ENCODE assay signal across 2 cellular contexts in genomic region chr15:73856458-73857192, GRCh38.
TF ChIP-seq lines count a peak whose summit lies in the region.

No MANE protein-coding gene starts in this region.

TF ChIP-seq in SK-N-SH, 30 proteins besides CTCF, POLR2A, EP300 and RAD21 (continued from another document):
- no peak for TF ChIP-seq EZH2phosphoT487 (IDR thresholded peaks at IDR 0.05; ENCODE audit: borderline replicate concordance, low read depth)
- TF ChIP-seq TCF12 (IDR thresholded peaks at IDR 0.05): no peak
- no peak for TF ChIP-seq USF1 (IDR thresholded peaks at IDR 0.05; ENCODE audit: borderline replicate concordance, low read depth)
- no peak for TF ChIP-seq GABPA (IDR thresholded peaks at IDR 0.05; ENCODE audit: low read depth)
- TF ChIP-seq FOXM1 (IDR thresholded peaks at IDR 0.05; ENCODE audit: low read depth): no peak
- no peak for TF ChIP-seq MAX (IDR thresholded peaks at IDR 0.05; ENCODE audit: low read depth)
- TF ChIP-seq ELF1 (IDR thresholded peaks at IDR 0.05): no peak

TF ChIP-seq in SK-N-SH treated with all-trans-retinoic acid at 6 μM for 48 hours, 23 proteins besides CTCF, POLR2A, EP300 and RAD21 (continued from another document):
- TF ChIP-seq CSRNP3 (CRISPR knock-in tag; IDR thresholded peaks at IDR 0.05): no peak
- TF ChIP-seq TCF4 (CRISPR knock-in tag; IDR thresholded peaks at IDR 0.05; ENCODE audit: borderline replicate concordance): no peak
- TF ChIP-seq ISL1 (CRISPR knock-in tag; IDR thresholded peaks at IDR 0.05): no peak
- TF ChIP-seq ZC3H10 (CRISPR knock-in tag; IDR thresholded peaks at IDR 0.05): no peak
- TF ChIP-seq TSHZ2 (CRISPR knock-in tag; IDR thresholded peaks at IDR 0.05): no peak
- TF ChIP-seq BACH2 (CRISPR knock-in tag; IDR thresholded peaks at IDR 0.05; ENCODE audit: borderline replicate concordance): no peak
- TF ChIP-seq RARB (CRISPR knock-in tag; IDR thresholded peaks at IDR 0.05): no peak
- TF ChIP-seq ARNTL (CRISPR knock-in tag; IDR thresholded peaks at IDR 0.05; ENCODE audit: borderline replicate concordance, low read depth): no peak
- no peak for TF ChIP-seq ZNF565 (CRISPR knock-in tag; conservative IDR thresholded peaks at IDR 0.05; ENCODE audit: low read depth)
- no peak for TF ChIP-seq ZNF70 (CRISPR knock-in tag; IDR thresholded peaks at IDR 0.05)
- TF ChIP-seq ZNF8 (CRISPR knock-in tag; IDR thresholded peaks at IDR 0.05): no peak
- no peak for TF ChIP-seq PPARA (CRISPR knock-in tag; IDR thresholded peaks at IDR 0.05; ENCODE audit: borderline replicate concordance)
- no peak for TF ChIP-seq GLIS3 (CRISPR knock-in tag; IDR thresholded peaks at IDR 0.05)
- no peak for TF ChIP-seq ESRRG (CRISPR knock-in tag; IDR thresholded peaks at IDR 0.05)
- TF ChIP-seq ZFP30 (CRISPR knock-in tag; IDR thresholded peaks at IDR 0.05): no peak
- TF ChIP-seq CREB5 (CRISPR knock-in tag; IDR thresholded peaks at IDR 0.05; ENCODE audit: low read depth): no peak
- TF ChIP-seq POU6F1 (CRISPR knock-in tag; IDR thresholded peaks at IDR 0.05; ENCODE audit: borderline replicate concordance, low read depth): no peak
- TF ChIP-seq OSR1 (CRISPR knock-in tag; IDR thresholded peaks at IDR 0.05): no peak
- no peak for TF ChIP-seq PATZ1 (CRISPR knock-in tag; IDR thresholded peaks at IDR 0.05; ENCODE audit: borderline replicate concordance)
